26 cellular contexts compared by ENCODE assay signal in genomic region chr2:203853722-203854121, GRCh38. TPM values are rescaled to one million over a fixed set of nuclear protein-coding genes. Genes with fewer than 3 reads are reported as not detected.
DNase-seq lines count a peak whose midpoint lies in the region; ATAC-seq and TF ChIP-seq lines count a peak whose summit lies in the region.
"Had no signal": no experiment of that assay in that cellular context is flagged by ENCODE, and none has a peak within 500 bp of the region (broad histone marks: within the 10 kb centered on the region; RNA-seq: fewer than 3 reads in every experiment).

No MANE protein-coding gene starts in this region.

- intact Hi-C loops in activated CD4-positive, alpha-beta T cell treated with anti-CD3 and anti-CD28 coated beads for 36 hours (cut with DNase I, micrococcal nuclease) = loop anchor here (1.0 kb wide), 5 partner anchors 14 to 57 kb away; partner anchors contain the start of gene CTLA4 (in 1 of the 2)

- no peaks in the 10 kb centered on the region for H3K27me3 ChIP-seq in WERI-Rb-1 (ENCODE audit: insufficient read depth, low read depth, severe bottlenecking)
- H3K27me3 ChIP-seq: brain microvascular endothelial cell, left lung, neutrophil, sigmoid colon, testis had no signal

- H3K27ac ChIP-seq in WERI-Rb-1 = no peak overlapping the region
- H3K27ac ChIP-seq: brain microvascular endothelial cell, left lung, neutrophil, prostate gland, RWPE1, sigmoid colon, testis had no signal

- H3K9me3 Mint-ChIP-seq in activated CD4-positive, alpha-beta T cell treated with anti-CD3 and anti-CD28 coated beads for 36 hours (ENCODE audit: low read depth) = peaks cover 10% of the 10 kb centered on the region
- H3K9me3 Mint-ChIP-seq in stimulated activated naive CD8-positive, alpha-beta T cell treated with anti-CD3 and anti-CD28 coated beads, Interleukin-15, Interleukin-2, amounts not matched to agents 100 ng/mL and 50 ng/mL, for 24 hours = no peaks in the 10 kb centered on the region
- peaks cover 3% of the 10 kb centered on the region for H3K9me3 Mint-ChIP-seq in activated naive CD8-positive, alpha-beta T cell (ENCODE audit: low read depth)
- H3K9me3 Mint-ChIP-seq: HFFc6 had no signal

- H3K27ac Mint-ChIP-seq in activated CD4-positive, alpha-beta T cell treated with anti-CD3 and anti-CD28 coated beads for 36 hours = peak overlapping the region; percentile 94
- peak overlapping the region; percentile 87 for H3K27ac Mint-ChIP-seq in stimulated activated naive CD8-positive, alpha-beta T cell treated with anti-CD3 and anti-CD28 coated beads, Interleukin-15, Interleukin-2, amounts not matched to agents 100 ng/mL and 50 ng/mL, for 24 hours
- peak overlapping the region; percentile 93 for H3K27ac Mint-ChIP-seq in activated naive CD8-positive, alpha-beta T cell
- H3K27ac Mint-ChIP-seq: HFFc6; stimulated activated naive B cell treated with anti-CD40 and anti-IgM and Interleukin-4, amounts not matched to agents 10 μg/mL and 1 μg/mL and 100 μg/mL, for 72 hours had no signal

- H3K36me3 ChIP-seq in WERI-Rb-1 = no peaks in the 10 kb centered on the region
- H3K36me3 ChIP-seq: brain microvascular endothelial cell, left lung, neutrophil, prostate gland, sigmoid colon had no signal

- no peak overlapping the region for H3K4me3 ChIP-seq in WERI-Rb-1 (ENCODE audit: low read depth, low read length)
- H3K4me3 ChIP-seq: left lung, prostate gland, sigmoid colon, testis had no signal

- no peak for DNase-seq in activated CD4-positive, alpha-beta T cell treated with anti-CD3 and anti-CD28 coated beads for 36 hours
- DNase-seq in activated CD4-positive, alpha-beta T cell treated with anti-CD3 and anti-CD28 coated beads, Interleukin-2, amount 50 U/mL, for 48 hours = no peak
- DNase-seq in stimulated activated naive CD8-positive, alpha-beta T cell treated with anti-CD3 and anti-CD28 coated beads, Interleukin-15, Interleukin-2, amounts not matched to agents 100 U/mL and 50 U/mL, for 24 hours = no peak
- no peak for DNase-seq in germinal center (ENCODE audit: low spot score)
- DNase-seq in NCI-H2171 treated with DMSO at 0.1 percent for 48 hours (lab: John Stamatoyannopoulos, UW) = no peak
- DNase-seq in WERI-Rb-1 = no peak
- DNase-seq: amniotic stem cell; brain microvascular endothelial cell; glutamatergic neuron; GOT3; HFFc6; left lung; mesendoderm; NCI-H1436 treated with DMSO at 0.1 percent for 48 hours; NCI-H446; NCI-H82; sigmoid colon; stimulated activated CD4-positive, alpha-beta T cell treated with anti-CD3 and anti-CD28 coated beads, Interleukin-4, amount 100 ng/mL, for 4 hours; stimulated activated naive B cell treated with anti-CD40 and anti-IgM and Interleukin-4, amounts not matched to agents 10 μg/mL and 1 μg/mL and 100 μg/mL, for 72 hours; testis had no signal

- no peak for TF ChIP-seq CTCF in WERI-Rb-1 (IDR thresholded peaks at IDR 0.05; ENCODE audit: low read depth, low read length)

- H3K4me3 Mint-ChIP-seq in activated CD4-positive, alpha-beta T cell treated with anti-CD3 and anti-CD28 coated beads for 36 hours = peak overlapping the region; percentile 57
- peak overlapping the region; percentile 31 for H3K4me3 Mint-ChIP-seq in stimulated activated naive CD8-positive, alpha-beta T cell treated with anti-CD3 and anti-CD28 coated beads, Interleukin-15, Interleukin-2, amounts not matched to agents 100 ng/mL and 50 ng/mL, for 24 hours
- peak overlapping the region; percentile 62 for H3K4me3 Mint-ChIP-seq in activated naive CD8-positive, alpha-beta T cell
- H3K4me3 Mint-ChIP-seq: HFFc6; stimulated activated naive B cell treated with anti-CD40 and anti-IgM and Interleukin-4, amounts not matched to agents 10 μg/mL and 1 μg/mL and 100 μg/mL, for 72 hours had no signal

- no peak for ATAC-seq in activated CD4-positive, alpha-beta T cell treated with anti-CD3 and anti-CD28 coated beads for 36 hours
- ATAC-seq in stimulated activated naive CD8-positive, alpha-beta T cell treated with anti-CD3 and anti-CD28 coated beads, Interleukin-15, Interleukin-2, amounts not matched to agents 100 U/mL and 50 U/mL, for 24 hours = no peak
- ATAC-seq: left lung; stimulated activated naive B cell treated with anti-CD40 and anti-IgM and Interleukin-4, amounts not matched to agents 10 μg/mL and 1 μg/mL and 100 μg/mL, for 72 hours had no signal

- CTCF ChIA-PET in activated CD4-positive, alpha-beta T cell treated with anti-CD3 and anti-CD28 coated beads for 36 hours (lab: Charles Lee) = interaction anchor here (0.6 to 2.2 kb wide), 4 partner anchors 10 to 1759 kb away, joined by 3 to 6 read pairs (median 4); partner anchors contain the start of gene CTLA4

- POLR2A ChIA-PET in activated CD4-positive, alpha-beta T cell treated with anti-CD3 and anti-CD28 coated beads for 36 hours (lab: Charles Lee) = interaction anchor here (0.8 to 3.6 kb wide), 2 partner anchors 14 to 81 kb away, joined by 3 to 21 read pairs; partner anchors contain the start of gene CTLA4

- peaks cover 73% of the 10 kb centered on the region for H3K4me1 Mint-ChIP-seq in activated CD4-positive, alpha-beta T cell treated with anti-CD3 and anti-CD28 coated beads for 36 hours
- H3K4me1 Mint-ChIP-seq in stimulated activated naive CD8-positive, alpha-beta T cell treated with anti-CD3 and anti-CD28 coated beads, Interleukin-15, Interleukin-2, amounts not matched to agents 100 ng/mL and 50 ng/mL, for 24 hours (ENCODE audit: low read depth) = peaks cover 79% of the 10 kb centered on the region
- H3K4me1 Mint-ChIP-seq in activated naive CD8-positive, alpha-beta T cell (ENCODE audit: low read depth) = peaks cover 50% of the 10 kb centered on the region

- H3K9me3 ChIP-seq in WERI-Rb-1 (ENCODE audit: severe bottlenecking) = no peaks in the 10 kb centered on the region
- H3K9me3 ChIP-seq: left lung, neutrophil, prostate gland, sigmoid colon, testis had no signal

- H3K27me3 Mint-ChIP-seq in activated CD4-positive, alpha-beta T cell treated with anti-CD3 and anti-CD28 coated beads for 36 hours = no peaks in the 10 kb centered on the region
- no peaks in the 10 kb centered on the region for H3K27me3 Mint-ChIP-seq in stimulated activated naive CD8-positive, alpha-beta T cell treated with anti-CD3 and anti-CD28 coated beads, Interleukin-15, Interleukin-2, amounts not matched to agents 100 ng/mL and 50 ng/mL, for 24 hours
- H3K27me3 Mint-ChIP-seq in activated naive CD8-positive, alpha-beta T cell = no peaks in the 10 kb centered on the region

- H3K36me3 Mint-ChIP-seq in activated CD4-positive, alpha-beta T cell treated with anti-CD3 and anti-CD28 coated beads for 36 hours (ENCODE audit: low read depth) = peaks cover 2% of the 10 kb centered on the region
- no peaks in the 10 kb centered on the region for H3K36me3 Mint-ChIP-seq in stimulated activated naive CD8-positive, alpha-beta T cell treated with anti-CD3 and anti-CD28 coated beads, Interleukin-15, Interleukin-2, amounts not matched to agents 100 ng/mL and 50 ng/mL, for 24 hours (ENCODE audit: low read depth)
- no peaks in the 10 kb centered on the region for H3K36me3 Mint-ChIP-seq in activated naive CD8-positive, alpha-beta T cell
- H3K36me3 Mint-ChIP-seq: stimulated activated naive B cell treated with anti-CD40 and anti-IgM and Interleukin-4, amounts not matched to agents 10 μg/mL and 1 μg/mL and 100 μg/mL, for 72 hours had no signal

RNA-seq across cellular contexts. Expression of gene CTLA4, which starts 13.8 kb away (rescaled TPM):
- 100 to 1,000 TPM; 121 to 127 TPM for total RNA-seq in activated CD4-positive, alpha-beta T cell treated with anti-CD3 and anti-CD28 coated beads for 36 hours
- total RNA-seq: A172, HFFc6 had no signal
